In genomic region chr16:83925957-83926725, GRCh38 we compare ENCODE assay signal across 10 cellular contexts. TPM values are rescaled to one million over a fixed set of nuclear protein-coding genes. Genes with fewer than 3 reads are reported as not detected.
A peak's percentile ranks its signal among the peaks of the same experiment; 100 is the strongest.
DNase-seq lines count a peak whose midpoint lies in the region; ATAC-seq and TF ChIP-seq lines count a peak whose summit lies in the region.
"Had no signal": no experiment of that assay in that cellular context is flagged by ENCODE, and none has a peak within 500 bp of the region (broad histone marks: within the 10 kb centered on the region; RNA-seq: fewer than 3 reads in every experiment).

No MANE protein-coding gene starts in this region.

- H3K27me3 ChIP-seq in GM23338 (ENCODE audit: insufficient read depth) (no peaks in the 10 kb centered on the region), osteoblast (ENCODE audit: insufficient read depth, low read length) (no peaks in the 10 kb centered on the region)

- H3K4me1 ChIP-seq in GM23338 (ENCODE audit: insufficient read depth) (peaks cover 13% of the 10 kb centered on the region), osteoblast (ENCODE audit: insufficient read depth, low read length) (peaks cover 27% of the 10 kb centered on the region)

- peak; percentile 18 for ATAC-seq in GM23338
- no peak for ATAC-seq in left colon
- ATAC-seq: stimulated activated naive CD8-positive, alpha-beta T cell treated with anti-CD3 and anti-CD28 coated beads, Interleukin-15, Interleukin-2, amounts not matched to agents 100 U/mL and 50 U/mL, for 24 hours had no signal

- H4K20me1 ChIP-seq in GM23338 (replicated peaks; ENCODE audit: insufficient read depth), result no peaks in the 10 kb centered on the region
- peaks cover 12% of the 10 kb centered on the region for H4K20me1 ChIP-seq in osteoblast (ENCODE audit: insufficient read depth, low read length)

- POLR2A ChIA-PET in MCF 10A (lab: Yijun Ruan, JAX), result interaction anchor here (0.6 to 5.2 kb wide), 7 partner anchors 11 to 241 kb away, joined by 3 to 58 read pairs (median 3); partner anchors contain the start of gene OSGIN1

- H3K4me2 ChIP-seq in GM23338 (peak overlapping the region; percentile 72), osteoblast (ENCODE audit: insufficient read depth, low read length) (peak overlapping the region; percentile 84)

- H3K27me3 Mint-ChIP-seq in GM23338 (ENCODE audit: insufficient read depth, low read depth, poor library complexity), result peaks cover 14% of the 10 kb centered on the region
- no peaks in the 10 kb centered on the region for H3K27me3 Mint-ChIP-seq in MCF 10A (ENCODE audit: insufficient read depth, unreplicated experiment)
- H3K27me3 Mint-ChIP-seq: CD4-positive, alpha-beta T cell had no signal

- no peak for TF ChIP-seq CTCF in GM23338 (conservative IDR thresholded peaks at IDR 0.05; ENCODE audit: low read depth in 2 of 2)
- TF ChIP-seq CTCF in MCF 10A (IDR thresholded peaks at IDR 0.05; ENCODE audit: unreplicated experiment), result no peak
- TF ChIP-seq CTCF in osteoblast (IDR thresholded peaks at IDR 0.05; ENCODE audit: extremely low read depth, low read depth, low read length), result no peak

- H3K4me3 Mint-ChIP-seq in GM23338, result peak overlapping the region; percentile 74; the same call in 2 of the 3 replicates
- H3K4me3 Mint-ChIP-seq in MCF 10A (ENCODE audit: unreplicated experiment), result peak overlapping the region; percentile 62
- H3K4me3 Mint-ChIP-seq: CD4-positive, alpha-beta T cell had no signal

- no peaks in the 10 kb centered on the region for H3K9me3 ChIP-seq in osteoblast (ENCODE audit: low read depth, low read length)
- H3K9me3 ChIP-seq: mucosa of descending colon had no signal

- no peaks in the 10 kb centered on the region for H3K36me3 ChIP-seq in GM23338 (ENCODE audit: insufficient read depth)
- no peaks in the 10 kb centered on the region for H3K36me3 ChIP-seq in osteoblast (ENCODE audit: insufficient read depth, low read length)

- H3K9me3 Mint-ChIP-seq in GM23338, result no peaks in the 10 kb centered on the region; the same call in 2 of the 3 replicates
- no peaks in the 10 kb centered on the region for H3K9me3 Mint-ChIP-seq in MCF 10A (ENCODE audit: unreplicated experiment)
- H3K9me3 Mint-ChIP-seq: CD4-positive, alpha-beta T cell had no signal

- H3K27ac Mint-ChIP-seq in GM23338 (no peak overlapping the region; the same call in 1 of the 2 replicates), MCF 10A (ENCODE audit: low read depth, unreplicated experiment) (no peak overlapping the region)
- H3K27ac Mint-ChIP-seq: CD4-positive, alpha-beta T cell had no signal

- CTCF ChIA-PET in MCF 10A (lab: Yijun Ruan, JAX), result interaction anchor here (0.6 to 5.3 kb wide), 20 partner anchors 11 to 162 kb away, joined by 3 to 71 read pairs (median 5); partner anchors contain the start of genes HSBP1 and OSGIN1

- H3K27ac ChIP-seq in GM23338 (ENCODE audit: low read depth) (no peak overlapping the region), osteoblast (ENCODE audit: low read depth, low read length) (no peak overlapping the region)

- H3F3A ChIP-seq in GM23338 (replicated peaks; ENCODE audit: low read depth), result no peaks in the 10 kb centered on the region

- no peak for DNase-seq in GM23338 (ENCODE audit: low spot score)
- no peak for DNase-seq in MCF 10A (ENCODE audit: unreplicated experiment)
- peak; percentile 51 for DNase-seq in osteoblast (ENCODE audit: insufficient read length, low spot score, missing footprints)
- DNase-seq in RKO (ENCODE audit: low spot score), result no peak
- no peak for DNase-seq in left colon
- no peak for DNase-seq in cerebellar nuclear complex (lab: John Stamatoyannopoulos, UW)

- no peaks in the 10 kb centered on the region for H3K9me2 ChIP-seq in GM23338 (ENCODE audit: insufficient read depth)

- no TSS peak for BruUV-seq in MCF 10A (replicated peaks; lab: Mats Ljungman, UMichigan)

- H3K79me2 ChIP-seq in GM23338 (replicated peaks; ENCODE audit: insufficient read depth) (no peaks in the 10 kb centered on the region), osteoblast (ENCODE audit: insufficient read depth, low read length) (no peaks in the 10 kb centered on the region)

- H2AFZ ChIP-seq in GM23338 (peak overlapping the region; percentile 90; the same call in 1 of the 2 replicates), osteoblast (ENCODE audit: low read length) (no peak overlapping the region)

- peaks cover 6% of the 10 kb centered on the region; the same call in 1 of the 3 replicates for H3K36me3 Mint-ChIP-seq in GM23338 (ENCODE audit: low read depth)
- H3K36me3 Mint-ChIP-seq in MCF 10A (ENCODE audit: insufficient read depth, unreplicated experiment), result peaks cover 17% of the 10 kb centered on the region

- peaks cover 21% of the 10 kb centered on the region for H3K4me1 Mint-ChIP-seq in GM23338
- H3K4me1 Mint-ChIP-seq in MCF 10A (ENCODE audit: insufficient read depth, unreplicated experiment), result peaks cover 5% of the 10 kb centered on the region

- intact Hi-C loops in MCF 10A (cut with micrococcal nuclease) (loop anchor here (1.0 kb wide), 3 partner anchors 27 to 139 kb away; partner anchors contain the start of gene OSGIN1), left colon (cut with DNase I, micrococcal nuclease) (no loop called here)

- H3K4me3 ChIP-seq in GM23338, result no peak overlapping the region
- H3K4me3 ChIP-seq in osteoblast (ENCODE audit: insufficient read depth, low read length), result peak overlapping the region; percentile 53
- H3K4me3 ChIP-seq: mucosa of descending colon had no signal

TF ChIP-seq in GM23338, 12 proteins besides CTCF, POLR2A, EP300 and RAD21:
- TF ChIP-seq CREB1 (CRISPR knock-in tag; IDR thresholded peaks at IDR 0.05; ENCODE audit: low read depth) (no peak), ETS1 (IDR thresholded peaks at IDR 0.05) (no peak), ZNF114 (CRISPR knock-in tag; IDR thresholded peaks at IDR 0.05) (no peak), POLR2AphosphoS5 (IDR thresholded peaks at IDR 0.05; ENCODE audit: low read depth) (no peak), EZH2phosphoT487 (IDR thresholded peaks at IDR 0.05; ENCODE audit: unreplicated experiment) (no peak), ZNF331 (CRISPR knock-in tag; IDR thresholded peaks at IDR 0.05; ENCODE audit: low read depth) (no peak)

RNA-seq across cellular contexts. Expression of gene OSGIN1, which starts 26.9 kb away (rescaled TPM):
- total RNA-seq in GM23338 (2014; rRNA removed; shearing (Covaris generic)), result 0.89 and 1.6 TPM in 2 replicates
- polyA plus RNA-seq in GM23338 (2016; fragmentation: Nextera tagmentation; extraction: Ambion mirVana), result 0.32 and 0.94 TPM in 2 replicates
- total RNA-seq in MCF 10A (2022) (3.7 and 6.3 TPM in 2 replicates), osteoblast (3.6 and 5.0 TPM in 2 replicates), left colon (10 to 100 TPM; 14.5 to 14.7 TPM)

RNA-seq across cellular contexts. Expression of gene MLYCD, which starts 27.2 kb away (rescaled TPM):
- 6.5 and 7.2 TPM in 2 replicates for total RNA-seq in GM23338 (2014; rRNA removed; shearing (Covaris generic))
- polyA plus RNA-seq in GM23338 (2016; fragmentation: Nextera tagmentation; extraction: Ambion mirVana), result 2.3 and 3.2 TPM in 2 replicates
- total RNA-seq in MCF 10A (2022) (2.5 and 3.3 TPM in 2 replicates), osteoblast (5.1 and 5.6 TPM in 2 replicates), left colon (1 to 10 TPM; 8.7 to 9.8 TPM)

RNA-seq across cellular contexts. Expression of gene NECAB2, which starts 41.9 kb away (rescaled TPM):
- total RNA-seq in GM23338 (2014; rRNA removed; shearing (Covaris generic)), result 1.4 and 1.6 TPM in 2 replicates
- polyA plus RNA-seq in GM23338 (2016; fragmentation: Nextera tagmentation; extraction: Ambion mirVana), result 4.5 and 5.1 TPM in 2 replicates
- total RNA-seq in MCF 10A (2022) (2.3 and 3.6 TPM in 2 replicates), osteoblast (0.29 and 0.72 TPM in 2 replicates), left colon (1 to 10 TPM in 1 of 2 donors, under 1 TPM in 1; 0.24 to 1.0 TPM)
- total RNA-seq: bronchial epithelial cell; CD4-positive, alpha-beta T cell had no signal
